10 cellular contexts compared by ENCODE assay signal in genomic region chr7:76511200-76511910, GRCh38. TPM values are rescaled to one million over a fixed set of nuclear protein-coding genes. Genes with fewer than 3 reads are reported as not detected.
DNase-seq lines count a peak whose midpoint lies in the region; ATAC-seq, FAIRE-seq and TF ChIP-seq lines count a peak whose summit lies in the region.
"Not testable (repeated sequence)": the region's sequence is repeated elsewhere in the genome, so short reads cannot be mapped to it uniquely, and the experiment has no call there.
"Had no signal": no experiment of that assay in that cellular context is flagged by ENCODE, and none has a peak within 500 bp of the region (broad histone marks: within the 10 kb centered on the region; RNA-seq: fewer than 3 reads in every experiment).

No MANE protein-coding gene starts in this region.

- not testable (repeated sequence) for H3K9me2 ChIP-seq in PC-9 (ENCODE audit: insufficient read depth)

- H2BK12ac ChIP-seq in H9 (ENCODE audit: insufficient read length, low read depth, low read length): not testable (repeated sequence)

- CTCF ChIA-PET in PC-9 (lab: Charles Lee): not testable (repeated sequence)

- H4K91ac ChIP-seq in H9 (ENCODE audit: insufficient read length, low read depth, low read length): not testable (repeated sequence)

- not testable (repeated sequence) for H3K4ac ChIP-seq in H9 (ENCODE audit: low read depth, low read length)

- peak overlapping the region; percentile 53; the same call in 1 of the 2 replicates for H3K4me3 ChIP-seq in PC-9
- not testable (repeated sequence) for H3K4me3 ChIP-seq in endodermal cell (ENCODE audit: low read length); kidney (ENCODE audit: low read length in 2 of 2); neural progenitor cell

- H3K36me3 Mint-ChIP-seq in H9 (ENCODE audit: insufficient read depth in 1 of 3, low read depth in 3 of 3); endodermal cell (ENCODE audit: low read depth); neural progenitor cell: not testable (repeated sequence)

- intact Hi-C loops in PC-9 (cut with micrococcal nuclease; ENCODE audit: unreplicated experiment): loop anchor here (2.0 to 5.0 kb wide), 2 partner anchors 89 to 194 kb away; no protein-coding TSS in a partner anchor
- intact Hi-C loops in kidney (cut with DNase I): not testable (repeated sequence)

- peak; percentile 19 for DNase-seq in H9
- not testable (repeated sequence) for DNase-seq in PC-9; stimulated activated naive CD8-positive, alpha-beta T cell treated with anti-CD3 and anti-CD28 coated beads, Interleukin-15, amount 100 ng/mL, for 72 hours
- peak; percentile 51 for DNase-seq in activated CD8-positive, alpha-beta memory T cell treated with anti-CD3 and anti-CD28 coated beads for 24 hours
- DNase-seq in endodermal cell: peak; percentile 42
- DNase-seq in kidney: peak; percentile 74
- peak; percentile 1 for DNase-seq in neural progenitor cell (ENCODE audit: low spot score)

- H3K23ac ChIP-seq in H9 (ENCODE audit: insufficient read length, low read depth, low read length): not testable (repeated sequence)

- H3T11ph ChIP-seq in H9 (ENCODE audit: low read length): not testable (repeated sequence)

- H3F3A ChIP-seq in PC-9 (ENCODE audit: insufficient read depth, low read depth): peaks cover 35% of the 10 kb centered on the region
- not testable (repeated sequence) for H3F3A ChIP-seq in neural progenitor cell (ENCODE audit: low read depth)

- not testable (repeated sequence) for H4K5ac ChIP-seq in H9 (ENCODE audit: insufficient read length, low read depth, low read length)

- not testable (repeated sequence) for H2AK5ac ChIP-seq in H9 (ENCODE audit: insufficient read length, low read length)

- not testable (repeated sequence) for H3K9me3 ChIP-seq in H9 (ENCODE audit: control insufficient read depth, low read depth, low read length); PC-9 (ENCODE audit: insufficient read depth, low read depth); endodermal cell (ENCODE audit: control insufficient read depth, low read length); kidney (ENCODE audit: control insufficient read depth in 1 of 2, low read length in 2 of 2); neural progenitor cell (ENCODE audit: low read depth)

- H3K9ac ChIP-seq in H9 (ENCODE audit: extremely low read depth, insufficient read length, low read length); endodermal cell (ENCODE audit: extremely low read depth, low read length, poor library complexity, severe bottlenecking); kidney (ENCODE audit: low read length in 2 of 2); neural progenitor cell: not testable (repeated sequence)

- not testable (repeated sequence) for H2BK15ac ChIP-seq in H9 (ENCODE audit: low read depth, low read length)

- not testable (repeated sequence) for H3K79me2 ChIP-seq in H9 (ENCODE audit: insufficient read depth, low read length); PC-9 (ENCODE audit: low read depth); neural progenitor cell (ENCODE audit: low read depth)

- not testable (repeated sequence) for H3K4me1 ChIP-seq in H9 (ENCODE audit: insufficient read depth, low read length); endodermal cell (ENCODE audit: control insufficient read depth, insufficient read depth, low read length); kidney (ENCODE audit: control insufficient read depth in 1 of 2, insufficient read depth in 1 of 2, low read depth in 1 of 2, low read length in 2 of 2)
- H3K4me1 ChIP-seq in PC-9 (replicated peaks; ENCODE audit: insufficient read depth) (peaks cover 28% of the 10 kb centered on the region), neural progenitor cell (peaks cover 11% of the 10 kb centered on the region)

- H2BK5ac ChIP-seq in H9 (ENCODE audit: insufficient read length, low read length): not testable (repeated sequence)

- TF ChIP-seq CTCF in H9 (conservative IDR thresholded peaks at IDR 0.05); PC-9 (conservative IDR thresholded peaks at IDR 0.05); endodermal cell (conservative IDR thresholded peaks at IDR 0.05); kidney (IDR thresholded peaks at IDR 0.05; ENCODE audit: borderline replicate concordance, extremely low read depth, insufficient read depth); neural progenitor cell (IDR thresholded peaks at IDR 0.05): not testable (repeated sequence)

- not testable (repeated sequence) for H3K4me1 Mint-ChIP-seq in H9; endodermal cell; neural progenitor cell; stimulated activated naive CD8-positive, alpha-beta T cell treated with anti-CD3 and anti-CD28 coated beads, Interleukin-15, amount 100 ng/mL, for 72 hours

- H3K27ac Mint-ChIP-seq in H9; endodermal cell; neural progenitor cell; stimulated activated naive CD8-positive, alpha-beta T cell treated with anti-CD3 and anti-CD28 coated beads, Interleukin-15, amount 100 ng/mL, for 72 hours: not testable (repeated sequence)

- H3K4me3 Mint-ChIP-seq in H9; endodermal cell; neural progenitor cell; stimulated activated naive CD8-positive, alpha-beta T cell treated with anti-CD3 and anti-CD28 coated beads, Interleukin-15, amount 100 ng/mL, for 72 hours: not testable (repeated sequence)

- not testable (repeated sequence) for H2BK120ac ChIP-seq in H9 (ENCODE audit: low read depth, low read length, poor library complexity, severe bottlenecking)

- POLR2A ChIA-PET in PC-9 (lab: Charles Lee; ENCODE audit: unreplicated experiment): not testable (repeated sequence)

- H3K14ac ChIP-seq in H9 (ENCODE audit: insufficient read depth, low read length): not testable (repeated sequence)

- not testable (repeated sequence) for H3K4me2 ChIP-seq in H9 (ENCODE audit: insufficient read depth, insufficient read length, low read length); neural progenitor cell
- H3K4me2 ChIP-seq in PC-9: peak overlapping the region; percentile 82

- not testable (repeated sequence) for H2BK20ac ChIP-seq in H9 (ENCODE audit: low read depth, low read length, poor library complexity, severe bottlenecking)

- not testable (repeated sequence) for H3K79me1 ChIP-seq in H9 (ENCODE audit: insufficient read depth, low read depth, low read length, poor library complexity, severe bottlenecking)

- not testable (repeated sequence) for H3K36me3 ChIP-seq in PC-9 (ENCODE audit: low read depth); endodermal cell (ENCODE audit: control insufficient read depth, insufficient read depth, low read length); kidney (ENCODE audit: control insufficient read depth in 1 of 2, insufficient read depth in 2 of 2, low read length in 2 of 2); neural progenitor cell

- not testable (repeated sequence) for H4K8ac ChIP-seq in H9 (replicated peaks; ENCODE audit: insufficient read length, low read depth, low read length)

- H3K27me3 ChIP-seq in H9 (ENCODE audit: insufficient read depth, low read length); PC-9 (ENCODE audit: insufficient read depth, low read depth); endodermal cell (ENCODE audit: control insufficient read depth, insufficient read depth, low read length, poor library complexity, severe bottlenecking); neural progenitor cell: not testable (repeated sequence)

- not testable (repeated sequence) for H3K23me2 ChIP-seq in H9 (ENCODE audit: insufficient read length, low read depth, low read length, poor library complexity, severe bottlenecking)

- WGBS in H9 (ENCODE audit: extremely low coverage, insufficient read length, low lambda C conversion rate): no CpG with 5 or more reads among the region's 24 CpGs
- WGBS in endodermal cell (ENCODE audit: insufficient coverage in 1 of 2, insufficient read length in 1 of 2), 2 experiments: 91 to 100% methylated on average over 1 to 9 of the region's 24 CpGs

- TSS peak; percentile 55 for BruUV-seq in PC-9 (replicated peaks; lab: Mats Ljungman, UMichigan)

- not testable (repeated sequence) for FAIRE-seq in kidney (lab: Jason Lieb, UNC)

- peak; percentile 28 for ATAC-seq in stimulated activated naive CD8-positive, alpha-beta T cell treated with anti-CD3 and anti-CD28 coated beads, Interleukin-15, amount 100 ng/mL, for 72 hours

- not testable (repeated sequence) for H3K56ac ChIP-seq in H9 (ENCODE audit: insufficient read length, low read depth, low read length)

- H3K9me3 Mint-ChIP-seq in H9; endodermal cell; neural progenitor cell; stimulated activated naive CD8-positive, alpha-beta T cell treated with anti-CD3 and anti-CD28 coated beads, Interleukin-15, amount 100 ng/mL, for 72 hours: not testable (repeated sequence)

- H4K20me1 ChIP-seq in H9 (ENCODE audit: control insufficient read depth, insufficient read depth, insufficient read length); PC-9 (ENCODE audit: insufficient read depth); neural progenitor cell (ENCODE audit: low read depth): not testable (repeated sequence)

- H2AFZ ChIP-seq in H9 (ENCODE audit: low read length); PC-9; neural progenitor cell (replicated peaks): not testable (repeated sequence)

- not testable (repeated sequence) for H3K27ac ChIP-seq in H9 (ENCODE audit: insufficient read length, low read depth, low read length); PC-9; endodermal cell (ENCODE audit: low read depth, low read length); kidney (ENCODE audit: low read depth in 2 of 2, low read length in 2 of 2); neural progenitor cell

- H3K27me3 Mint-ChIP-seq in H9 (ENCODE audit: low read depth); endodermal cell (ENCODE audit: insufficient read depth); neural progenitor cell (ENCODE audit: insufficient read depth, low read depth); stimulated activated naive CD8-positive, alpha-beta T cell treated with anti-CD3 and anti-CD28 coated beads, Interleukin-15, amount 100 ng/mL, for 72 hours: not testable (repeated sequence)

- H3K18ac ChIP-seq in H9 (ENCODE audit: insufficient read length, low read depth, low read length): not testable (repeated sequence)

RNA-seq across cellular contexts. Expression of gene UPK3B, which starts 1.0 kb away (rescaled TPM):
- total RNA-seq in H9 (2021) (2.1 and 3.5 TPM in 2 replicates), PC-9 (2021) (16.8 and 19.2 TPM in 2 replicates), endodermal cell (1 to 10 TPM; 1.2 to 2.3 TPM), kidney (1.9 TPM), neural progenitor cell (ENCODE audit: low replicate concordance) (0.12 TPM in 1 of 2 replicates, not detected in the other)
- polyA plus RNA-seq in endodermal cell (2013, experiment 1 of 2): 0.39 TPM
- 0.66 TPM for polyA plus RNA-seq in endodermal cell (2013, experiment 2 of 2)
- 0.15 TPM for polyA plus RNA-seq in kidney (ENCODE audit: insufficient read depth, low read depth, low replicate concordance)
- total RNA-seq: H4 had no signal

RNA-seq across cellular contexts. Expression of gene SPDYE16, which starts 31.7 kb away (rescaled TPM):
- total RNA-seq in H9 (2021) (not detected in 2 replicates), PC-9 (2021) (not detected in 2 replicates), endodermal cell (under 1 TPM in 1 of 2 donors, not detected in 1; 0.37 TPM), kidney (0.31 TPM), neural progenitor cell (ENCODE audit: low replicate concordance) (0.28 TPM in 1 of 2 replicates, not detected in the other)
- not detected for polyA plus RNA-seq in endodermal cell (2013, experiment 1 of 2)
- polyA plus RNA-seq in endodermal cell (2013, experiment 2 of 2): not detected
- not detected for polyA plus RNA-seq in kidney (ENCODE audit: insufficient read depth, low read depth, low replicate concordance)
- total RNA-seq: A172, G401, H4 had no signal

RNA-seq across cellular contexts. Expression of gene DTX2, which starts 49.8 kb away (rescaled TPM):
- total RNA-seq in H9 (2021): 43.1 and 48.8 TPM in 2 replicates
- 100 and 127 TPM in 2 replicates for total RNA-seq in PC-9 (2021)
- total RNA-seq in endodermal cell: 10 to 100 TPM; 34.1 to 38.3 TPM
- 16.5 TPM for polyA plus RNA-seq in endodermal cell (2013, experiment 1 of 2)
- polyA plus RNA-seq in endodermal cell (2013, experiment 2 of 2): 18.1 TPM
- 21.6 TPM for total RNA-seq in kidney
- 8.1 TPM for polyA plus RNA-seq in kidney (ENCODE audit: insufficient read depth, low read depth, low replicate concordance)
- total RNA-seq in neural progenitor cell (ENCODE audit: low replicate concordance): 4.1 and 14.7 TPM in 2 replicates
